ENCODE assay signal across 1 cellular context in genomic region chr11:126405906-126406305, GRCh38.
TF ChIP-seq lines count a peak whose summit lies in the region.

No MANE protein-coding gene starts in this region.

TF ChIP-seq in GM23338, 12 proteins besides CTCF, POLR2A, EP300 and RAD21 (continued from another document):
- TF ChIP-seq, protein P1, sequence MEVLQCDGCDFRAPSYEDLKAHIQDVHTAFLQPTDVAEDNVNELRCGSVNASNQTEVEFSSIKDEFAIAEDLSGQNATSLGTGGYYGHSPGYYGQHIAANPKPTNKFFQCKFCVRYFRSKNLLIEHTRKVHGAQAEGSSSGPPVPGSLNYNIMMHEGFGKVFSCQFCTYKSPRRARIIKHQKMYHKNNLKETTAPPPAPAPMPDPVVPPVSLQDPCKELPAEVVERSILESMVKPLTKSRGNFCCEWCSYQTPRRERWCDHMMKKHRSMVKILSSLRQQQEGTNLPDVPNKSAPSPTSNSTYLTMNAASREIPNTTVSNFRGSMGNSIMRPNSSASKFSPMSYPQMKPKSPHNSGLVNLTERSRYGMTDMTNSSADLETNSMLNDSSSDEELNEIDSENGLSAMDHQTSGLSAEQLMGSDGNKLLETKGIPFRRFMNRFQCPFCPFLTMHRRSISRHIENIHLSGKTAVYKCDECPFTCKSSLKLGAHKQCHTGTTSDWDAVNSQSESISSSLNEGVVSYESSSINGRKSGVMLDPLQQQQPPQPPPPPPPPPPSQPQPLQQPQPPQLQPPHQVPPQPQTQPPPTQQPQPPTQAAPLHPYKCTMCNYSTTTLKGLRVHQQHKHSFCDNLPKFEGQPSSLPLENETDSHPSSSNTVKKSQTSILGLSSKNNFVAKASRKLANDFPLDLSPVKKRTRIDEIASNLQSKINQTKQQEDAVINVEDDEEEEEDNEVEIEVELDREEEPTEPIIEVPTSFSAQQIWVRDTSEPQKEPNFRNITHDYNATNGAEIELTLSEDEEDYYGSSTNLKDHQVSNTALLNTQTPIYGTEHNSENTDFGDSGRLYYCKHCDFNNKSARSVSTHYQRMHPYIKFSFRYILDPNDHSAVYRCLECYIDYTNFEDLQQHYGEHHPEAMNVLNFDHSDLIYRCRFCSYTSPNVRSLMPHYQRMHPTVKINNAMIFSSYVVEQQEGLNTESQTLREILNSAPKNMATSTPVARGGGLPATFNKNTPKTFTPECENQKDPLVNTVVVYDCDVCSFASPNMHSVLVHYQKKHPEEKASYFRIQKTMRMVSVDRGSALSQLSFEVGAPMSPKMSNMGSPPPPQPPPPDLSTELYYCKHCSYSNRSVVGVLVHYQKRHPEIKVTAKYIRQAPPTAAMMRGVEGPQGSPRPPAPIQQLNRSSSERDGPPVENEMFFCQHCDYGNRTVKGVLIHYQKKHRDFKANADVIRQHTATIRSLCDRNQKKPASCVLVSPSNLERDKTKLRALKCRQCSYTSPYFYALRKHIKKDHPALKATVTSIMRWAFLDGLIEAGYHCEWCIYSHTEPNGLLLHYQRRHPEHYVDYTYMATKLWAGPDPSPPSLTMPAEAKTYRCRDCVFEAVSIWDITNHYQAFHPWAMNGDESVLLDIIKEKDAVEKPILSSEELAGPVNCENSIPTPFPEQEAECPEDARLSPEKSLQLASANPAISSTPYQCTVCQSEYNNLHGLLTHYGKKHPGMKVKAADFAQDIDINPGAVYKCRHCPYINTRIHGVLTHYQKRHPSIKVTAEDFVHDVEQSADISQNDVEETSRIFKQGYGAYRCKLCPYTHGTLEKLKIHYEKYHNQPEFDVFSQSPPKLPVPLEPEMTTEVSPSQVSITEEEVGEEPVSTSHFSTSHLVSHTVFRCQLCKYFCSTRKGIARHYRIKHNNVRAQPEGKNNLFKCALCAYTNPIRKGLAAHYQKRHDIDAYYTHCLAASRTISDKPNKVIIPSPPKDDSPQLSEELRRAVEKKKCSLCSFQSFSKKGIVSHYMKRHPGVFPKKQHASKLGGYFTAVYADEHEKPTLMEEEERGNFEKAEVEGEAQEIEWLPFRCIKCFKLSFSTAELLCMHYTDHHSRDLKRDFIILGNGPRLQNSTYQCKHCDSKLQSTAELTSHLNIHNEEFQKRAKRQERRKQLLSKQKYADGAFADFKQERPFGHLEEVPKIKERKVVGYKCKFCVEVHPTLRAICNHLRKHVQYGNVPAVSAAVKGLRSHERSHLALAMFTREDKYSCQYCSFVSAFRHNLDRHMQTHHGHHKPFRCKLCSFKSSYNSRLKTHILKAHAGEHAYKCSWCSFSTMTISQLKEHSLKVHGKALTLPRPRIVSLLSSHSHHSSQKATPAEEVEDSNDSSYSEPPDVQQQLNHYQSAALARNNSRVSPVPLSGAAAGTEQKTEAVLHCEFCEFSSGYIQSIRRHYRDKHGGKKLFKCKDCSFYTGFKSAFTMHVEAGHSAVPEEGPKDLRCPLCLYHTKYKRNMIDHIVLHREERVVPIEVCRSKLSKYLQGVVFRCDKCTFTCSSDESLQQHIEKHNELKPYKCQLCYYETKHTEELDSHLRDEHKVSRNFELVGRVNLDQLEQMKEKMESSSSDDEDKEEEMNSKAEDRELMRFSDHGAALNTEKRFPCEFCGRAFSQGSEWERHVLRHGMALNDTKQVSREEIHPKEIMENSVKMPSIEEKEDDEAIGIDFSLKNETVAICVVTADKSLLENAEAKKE (CRISPR knock-in tag; IDR thresholded peaks at IDR 0.05), result no peak
- TF ChIP-seq JUNB (IDR thresholded peaks at IDR 0.05; ENCODE audit: unreplicated experiment), result no peak
- TF ChIP-seq REST (IDR thresholded peaks at IDR 0.05; ENCODE audit: unreplicated experiment), result no peak
- TF ChIP-seq EZH2phosphoT487 (IDR thresholded peaks at IDR 0.05; ENCODE audit: unreplicated experiment), result no peak
- TF ChIP-seq ETS1 (IDR thresholded peaks at IDR 0.05), result no peak
- no peak for TF ChIP-seq ZNF331 (CRISPR knock-in tag; IDR thresholded peaks at IDR 0.05; ENCODE audit: low read depth)
- no peak for TF ChIP-seq POLR2AphosphoS5 (IDR thresholded peaks at IDR 0.05; ENCODE audit: low read depth)
